ENCODE assay signal across 1 cellular context in the genomic region with DNA sequence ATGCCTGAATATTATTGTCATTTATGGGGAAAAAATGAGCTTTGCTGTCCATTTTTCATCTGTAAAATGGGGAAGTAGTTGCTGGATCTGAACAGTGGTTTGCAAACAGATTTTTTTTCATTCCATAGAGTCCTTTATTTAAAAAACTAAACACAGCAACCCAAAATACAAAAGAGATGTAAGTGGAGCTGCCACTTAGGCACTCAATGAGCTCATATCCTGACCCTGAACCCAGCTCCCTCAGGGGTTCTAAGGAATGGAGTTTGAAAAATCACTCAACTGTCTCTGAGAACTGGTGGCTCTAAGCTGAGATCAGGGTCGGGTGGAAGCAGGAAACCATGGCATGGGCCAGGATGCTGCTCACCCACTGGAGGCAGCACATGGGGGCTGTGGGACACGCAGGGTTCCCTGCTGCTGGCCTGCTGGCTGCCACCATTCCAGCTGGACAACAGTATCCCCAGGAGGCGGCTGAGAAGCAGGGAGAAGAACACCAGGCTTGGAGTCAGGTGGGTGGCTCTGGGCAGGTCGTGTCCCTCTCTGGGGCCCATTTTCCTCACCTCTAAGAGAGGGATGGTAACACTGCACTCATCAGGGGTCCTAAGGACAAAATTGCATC.
TF ChIP-seq lines count a peak whose summit lies in the region.

No MANE protein-coding gene starts in this region.

TF ChIP-seq in IMR-90, 13 proteins besides CTCF, POLR2A, EP300 and RAD21:
- TF ChIP-seq CEBPB (IDR thresholded peaks at IDR 0.05; ENCODE audit: low read depth, low read length), result no peak
- TF ChIP-seq FOS (IDR thresholded peaks at IDR 0.05; ENCODE audit: low read depth, low read length), result no peak
- TF ChIP-seq SMC3 (IDR thresholded peaks at IDR 0.05; ENCODE audit: low read depth, low read length), result no peak
- TF ChIP-seq, protein P1, sequence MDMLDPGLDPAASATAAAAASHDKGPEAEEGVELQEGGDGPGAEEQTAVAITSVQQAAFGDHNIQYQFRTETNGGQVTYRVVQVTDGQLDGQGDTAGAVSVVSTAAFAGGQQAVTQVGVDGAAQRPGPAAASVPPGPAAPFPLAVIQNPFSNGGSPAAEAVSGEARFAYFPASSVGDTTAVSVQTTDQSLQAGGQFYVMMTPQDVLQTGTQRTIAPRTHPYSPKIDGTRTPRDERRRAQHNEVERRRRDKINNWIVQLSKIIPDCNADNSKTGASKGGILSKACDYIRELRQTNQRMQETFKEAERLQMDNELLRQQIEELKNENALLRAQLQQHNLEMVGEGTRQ (IDR thresholded peaks at IDR 0.05; ENCODE audit: low read depth, low read length), result no peak
- TF ChIP-seq MXI1 (IDR thresholded peaks at IDR 0.05; ENCODE audit: borderline replicate concordance, low read depth, low read length), result no peak
